9 cellular contexts compared by ENCODE assay signal in genomic region chrX:37667141-37667540, GRCh38. TPM values are rescaled to one million over a fixed set of nuclear protein-coding genes. Genes with fewer than 3 reads are reported as not detected.
"Had no signal": no experiment of that assay in that cellular context is flagged by ENCODE, and none has a peak within 500 bp of the region (broad histone marks: within the 10 kb centered on the region; RNA-seq: fewer than 3 reads in every experiment).

No MANE protein-coding gene starts in this region.

- FAIRE-seq: HepG2 had no signal

- H3K36me3 ChIP-seq: HAP-1 had no signal

- H3K4me3 ChIP-seq: GM23248, HAP-1 had no signal

- H2AFZ ChIP-seq: GM23248 had no signal

- H3K27ac ChIP-seq: GM23248, HL-60 had no signal

- DNase-seq: GM23248, GOT3, H7, HFFc6, KBM-7 had no signal

- H3K4me1 ChIP-seq: HAP-1 had no signal

- H3K9ac ChIP-seq: GM23248 had no signal

- ATAC-seq: HCT116, HepG2 had no signal

- H3K9me3 ChIP-seq: HAP-1 had no signal

RNA-seq across cellular contexts. Expression of gene XK, which starts 18.4 kb away (rescaled TPM):
- total RNA-seq: GM23248, HepG2, HFFc6 had no signal
- polyA plus RNA-seq: GM23248, HepG2 had no signal
